In genomic region chr6:32700391-32701040, GRCh38 we compare ENCODE assay signal across 8 cellular contexts. TPM values are rescaled to one million over a fixed set of nuclear protein-coding genes. Genes with fewer than 3 reads are reported as not detected.
DNase-seq lines count a peak whose midpoint lies in the region; ATAC-seq and TF ChIP-seq lines count a peak whose summit lies in the region.

No MANE protein-coding gene starts in this region.

- intact Hi-C loops in left lung (cut with DNase I), result loop anchor here in 1 of 2 donors (5.0 kb wide), 1 partner anchor 268 kb away; no protein-coding TSS in a partner anchor

- H3K9me3 ChIP-seq in left lung (no peaks in the 10 kb centered on the region), suprapubic skin (no peaks in the 10 kb centered on the region)

- TF ChIP-seq CTCF in left lung (IDR thresholded peaks at IDR 0.05) (peak; percentile 53 to 68), suprapubic skin (IDR thresholded peaks at IDR 0.05) (peak; percentile 47 to 62)

- peaks cover 0 to 6% of the 10 kb centered on the region in 2 donors for H3K4me1 ChIP-seq in left lung
- peaks cover 5% of the 10 kb centered on the region for H3K4me1 ChIP-seq in suprapubic skin

- H3K27ac ChIP-seq in left lung, result no peak overlapping the region
- no peak overlapping the region for H3K27ac ChIP-seq in suprapubic skin

- H3K27me3 ChIP-seq in left lung (no peaks in the 10 kb centered on the region), suprapubic skin (peaks cover 44% of the 10 kb centered on the region)

- TF ChIP-seq POLR2A in suprapubic skin (IDR thresholded peaks at IDR 0.05), result no peak

- TF ChIP-seq EP300 in suprapubic skin (IDR thresholded peaks at IDR 0.05), result no peak

- 20% methylated on average over 6 of the region's 6 CpGs for WGBS in suprapubic skin

- no peak overlapping the region for H3K4me3 ChIP-seq in left lung
- no peak overlapping the region for H3K4me3 ChIP-seq in suprapubic skin

- H3K36me3 ChIP-seq in left lung (no peaks in the 10 kb centered on the region), suprapubic skin (no peaks in the 10 kb centered on the region)

- DNase-seq in NCI-H1417 (lab: John Stamatoyannopoulos, UW), result peak; percentile 33 to 69 (median 59)
- DNase-seq in NCI-H1417 treated with DMSO at 0.1 percent for 48 hours (lab: John Stamatoyannopoulos, UW), result no peak
- DNase-seq in Kasumi-1 (lab: John Stamatoyannopoulos, UW), result peak; percentile 46 to 54
- DNase-seq in SK-N-DZ (ENCODE audit: low spot score), result peak; percentile 61
- DNase-seq in dedifferentiated amniotic fluid mesenchymal stem cell (ENCODE audit: extremely low spot score), result peak; percentile 40
- no peak for DNase-seq in left lung
- DNase-seq in suprapubic skin (ENCODE audit: low spot score in 2 of 2), result no peak

- ATAC-seq in left lung, result peak; percentile 97
- ATAC-seq in HG03139 (IDR thresholded peaks at IDR 0.05; ENCODE audit: unreplicated experiment), result no peak

RNA-seq across cellular contexts. Expression of gene HLA-DQB1, which starts 34.1 kb away (rescaled TPM):
- polyA plus RNA-seq in SK-N-DZ (2014; cell fraction: cytosol; rRNA removed), result not detected in 2 replicates
- polyA plus RNA-seq in SK-N-DZ (2014; cell fraction: nucleus; rRNA removed), result not detected in 2 replicates
- total RNA-seq in left lung, result 100 to 1,000 TPM in 1 of 2 donors, 10 to 100 TPM in 1; 56.8 to 172 TPM
- total RNA-seq in suprapubic skin, result 1 to 10 TPM; 1.6 to 9.4 (median 3.7) TPM

RNA-seq across cellular contexts. Expression of gene HLA-DQA2, which starts 40.7 kb away (rescaled TPM):
- polyA plus RNA-seq in SK-N-DZ (2014; cell fraction: cytosol; rRNA removed), result not detected in 2 replicates
- polyA plus RNA-seq in SK-N-DZ (2014; cell fraction: nucleus; rRNA removed), result not detected in 2 replicates
- total RNA-seq in left lung, result 1 to 10 TPM in 1 of 2 donors, under 1 TPM in 1; 0.37 to 7.0 TPM
- 10 to 100 TPM in 1 of 4 donors, 1 to 10 TPM in 3; 2.8 to 12.5 (median 5.5) TPM for total RNA-seq in suprapubic skin

Comparison
In these comparisons a context has a peak if more than half of its experiments do, and no peak if none do; other contexts are left out.
1. DNase-seq: peak in NCI-H1417 (3 of 3), Kasumi-1 (2 of 2), SK-N-DZ (single experiment) and dedifferentiated amniotic fluid mesenchymal stem cell (single experiment); none in NCI-H1417 treated with DMSO at 0.1 percent for 48 hours (single experiment), left lung (0 of 2) and suprapubic skin (0 of 2).
2. RNA of gene HLA-DQB1, which starts 34.1 kb away (total RNA-seq): 56.8 to 172 TPM in left lung; 1.6 to 9.4 TPM in suprapubic skin; every median in the first group is over 4 times any median in the second.